In the genomic region with DNA sequence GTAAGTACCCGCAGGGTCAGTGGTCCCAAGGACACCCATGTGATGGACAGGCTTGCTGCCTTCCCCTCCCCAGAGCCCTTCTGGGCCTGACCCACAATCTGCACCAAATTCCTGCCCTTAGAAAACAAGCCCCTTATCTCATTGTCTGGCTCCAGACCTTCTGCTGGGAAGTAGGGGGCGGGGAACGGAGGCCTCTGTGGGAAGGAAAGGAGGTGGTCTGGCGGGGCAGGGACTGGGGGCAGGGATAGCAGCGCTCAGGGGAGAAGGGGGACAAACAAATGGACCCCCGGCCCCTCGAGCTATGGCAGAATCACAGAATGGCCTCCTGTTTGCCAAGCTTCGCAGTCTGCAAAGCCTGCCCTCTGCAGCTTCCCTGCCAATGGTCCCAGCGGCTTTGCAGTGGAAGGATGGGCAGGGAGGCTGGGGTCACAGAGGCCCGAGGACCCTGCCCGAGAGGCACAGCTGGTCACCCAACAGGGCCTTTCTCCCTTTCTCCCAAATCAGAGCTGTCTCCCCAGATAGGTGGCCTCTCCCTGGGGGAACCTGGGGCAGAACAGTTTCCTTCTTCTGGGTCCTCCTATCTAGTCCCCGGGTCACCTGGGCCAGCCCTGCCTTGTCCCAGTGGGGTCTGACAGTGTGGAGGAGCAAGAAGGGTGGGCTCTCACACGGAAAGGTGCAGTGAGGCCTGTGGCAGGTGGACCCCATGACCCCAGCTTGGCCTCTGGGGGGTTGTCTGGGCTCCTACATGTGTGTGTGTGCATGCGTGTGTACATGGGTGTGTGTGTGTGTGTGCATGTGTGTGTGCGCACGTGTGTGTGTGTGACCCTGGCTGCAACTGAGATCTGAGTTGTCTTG, we compare ENCODE assay signal across 16 cellular contexts. TPM values are rescaled to one million over a fixed set of nuclear protein-coding genes. Genes with fewer than 3 reads are reported as not detected.
DNase-seq lines count a peak whose midpoint lies in the region; ATAC-seq and TF ChIP-seq lines count a peak whose summit lies in the region.
"Had no signal": no experiment of that assay in that cellular context is flagged by ENCODE, and none has a peak within 500 bp of the region (broad histone marks: within the 10 kb centered on the region; RNA-seq: fewer than 3 reads in every experiment).

No MANE protein-coding gene starts in this region.

- no peaks in the 10 kb centered on the region for H3K36me3 ChIP-seq in CD8-positive, alpha-beta T cell (ENCODE audit: insufficient read depth, low read length)
- H3K36me3 ChIP-seq in KMS-11 (ENCODE audit: insufficient read depth) (no peaks in the 10 kb centered on the region), tibial artery (no peaks in the 10 kb centered on the region)

- no peak overlapping the region for H3K4me3 Mint-ChIP-seq in CD8-positive, alpha-beta T cell
- H3K4me3 Mint-ChIP-seq in endothelial cell (ENCODE audit: unreplicated experiment): peak overlapping the region; percentile 59
- peak overlapping the region; percentile 19 for H3K4me3 Mint-ChIP-seq in neural crest cell

- H3K27ac Mint-ChIP-seq in CD8-positive, alpha-beta T cell: peak overlapping the region; percentile 92
- H3K27ac Mint-ChIP-seq in endothelial cell (ENCODE audit: unreplicated experiment) (no peak overlapping the region), neural crest cell (ENCODE audit: unreplicated experiment) (no peak overlapping the region)

- DNase-seq in CD8-positive, alpha-beta T cell: no peak
- no peak for DNase-seq in endothelial cell (ENCODE audit: low spot score)
- DNase-seq in neural crest cell (ENCODE audit: low read depth, low spot score): no peak
- no peak for DNase-seq in NCI-H1436 (lab: John Stamatoyannopoulos, UW)
- no peak for DNase-seq in NK-92 treated with Interleukin-12 subunit alpha and Interleukin-12 subunit beta, amount 100 ng/mL, for 24 hours (lab: John Stamatoyannopoulos, UW)
- DNase-seq in tibial artery: no peak
- DNase-seq: dorsolateral prefrontal cortex, foreskin fibroblast, NCI-H510A had no signal

- H4K20me1 ChIP-seq in KMS-11 (ENCODE audit: insufficient read depth): no peaks in the 10 kb centered on the region

- intact Hi-C loops in CD8-positive, alpha-beta T cell (cut with DNase I, micrococcal nuclease): loop anchor here in 1 of 2 experiments (10.0 kb wide), 3 partner anchors 82 to 912 kb away; partner anchors contain the start of gene CYTH1
- intact Hi-C loops in tibial artery (cut with DNase I; ENCODE audit: low total_unique reads): loop anchor here (10.0 kb wide), 1 partner anchor 168 kb away; no protein-coding TSS in a partner anchor

- peak overlapping the region; percentile 84; the same call in 1 of the 2 replicates for H3K9ac ChIP-seq in KMS-11

- no peaks in the 10 kb centered on the region for H3K27me3 ChIP-seq in CD8-positive, alpha-beta T cell (ENCODE audit: insufficient read depth, low read length)
- H3K27me3 ChIP-seq in KMS-11 (ENCODE audit: insufficient read depth, low read depth): no peaks in the 10 kb centered on the region
- peaks cover 0 to 23% of the 10 kb centered on the region in 2 donors for H3K27me3 ChIP-seq in tibial artery
- H3K27me3 ChIP-seq: dorsolateral prefrontal cortex had no signal

- POLR2A ChIA-PET in CD8-positive, alpha-beta T cell (lab: Charles Lee): interaction anchor here (1.0 to 1.2 kb wide), 2 partner anchors 8 to 22 kb away, joined by 3 read pairs; no protein-coding TSS in a partner anchor

- H2AFZ ChIP-seq in KMS-11 (ENCODE audit: low read depth): no peak overlapping the region

- H3K4me1 ChIP-seq in CD8-positive, alpha-beta T cell (ENCODE audit: insufficient read depth, low read length): peaks cover 54% of the 10 kb centered on the region
- H3K4me1 ChIP-seq in KMS-11 (ENCODE audit: low read depth, poor library complexity, severe bottlenecking) (peaks cover 91% of the 10 kb centered on the region), tibial artery (peaks cover 0 to 8% (median 2%) of the 10 kb centered on the region in 4 donors)

- H3K9me3 ChIP-seq in CD8-positive, alpha-beta T cell (ENCODE audit: low read length): no peaks in the 10 kb centered on the region
- H3K9me3 ChIP-seq in tibial artery: no peaks in the 10 kb centered on the region

- no peaks in the 10 kb centered on the region for H3K27me3 Mint-ChIP-seq in CD8-positive, alpha-beta T cell (ENCODE audit: low read depth)
- H3K27me3 Mint-ChIP-seq in endothelial cell (ENCODE audit: unreplicated experiment): peaks cover 26% of the 10 kb centered on the region
- no peaks in the 10 kb centered on the region for H3K27me3 Mint-ChIP-seq in neural crest cell (ENCODE audit: low read depth)

- no peak overlapping the region for H3K27ac ChIP-seq in CD8-positive, alpha-beta T cell (ENCODE audit: low read depth, low read length)
- H3K27ac ChIP-seq in KMS-11 (peak overlapping the region; percentile 95), tibial artery (no peak overlapping the region)
- H3K27ac ChIP-seq: dorsolateral prefrontal cortex, VCaP had no signal

- no peaks in the 10 kb centered on the region for H3K36me3 Mint-ChIP-seq in CD8-positive, alpha-beta T cell
- H3K36me3 Mint-ChIP-seq in endothelial cell (ENCODE audit: low read depth, unreplicated experiment) (no peaks in the 10 kb centered on the region), neural crest cell (ENCODE audit: low read depth) (no peaks in the 10 kb centered on the region)
- H3K36me3 Mint-ChIP-seq: natural killer cell treated with Interleukin-12 subunit alpha and Interleukin-12 subunit beta and Interleukin-15 and Interleukin-18, amount 100 ng/mL, for 72 hours had no signal

- H3K4me3 ChIP-seq in CD8-positive, alpha-beta T cell (ENCODE audit: low read depth, low read length): no peak overlapping the region
- no peak overlapping the region for H3K4me3 ChIP-seq in KMS-11 (IDR thresholded peaks at IDR 0.05; ENCODE audit: insufficient read depth, low read depth, low read length)
- no peak overlapping the region for H3K4me3 ChIP-seq in tibial artery
- H3K4me3 ChIP-seq: dorsolateral prefrontal cortex had no signal

- no peak for ATAC-seq in CD8-positive, alpha-beta T cell
- ATAC-seq: natural killer cell treated with Interleukin-12 subunit alpha and Interleukin-12 subunit beta and Interleukin-15 and Interleukin-18, amount 100 ng/mL, for 72 hours had no signal

- H3K9me3 Mint-ChIP-seq in CD8-positive, alpha-beta T cell: no peaks in the 10 kb centered on the region
- no peaks in the 10 kb centered on the region for H3K9me3 Mint-ChIP-seq in endothelial cell (ENCODE audit: unreplicated experiment)
- no peaks in the 10 kb centered on the region for H3K9me3 Mint-ChIP-seq in neural crest cell
- H3K9me3 Mint-ChIP-seq: natural killer cell treated with Interleukin-12 subunit alpha and Interleukin-12 subunit beta and Interleukin-15 and Interleukin-18, amount 100 ng/mL, for 72 hours had no signal

- H3K79me2 ChIP-seq in KMS-11 (ENCODE audit: insufficient read depth, low read depth): 0 out of 2 replicates have a peak, but pooled peaks cover 6% of the 10 kb centered on the region

- H3K4me2 ChIP-seq in KMS-11: peak overlapping the region; percentile 87; the same call in 1 of the 2 replicates

- H3K4me1 Mint-ChIP-seq in CD8-positive, alpha-beta T cell (ENCODE audit: low read depth): peaks cover 66% of the 10 kb centered on the region
- H3K4me1 Mint-ChIP-seq in endothelial cell (ENCODE audit: unreplicated experiment) (peaks cover 39% of the 10 kb centered on the region), neural crest cell (peaks cover 27% of the 10 kb centered on the region)

- no peak for TF ChIP-seq CTCF in CD8-positive, alpha-beta T cell (IDR thresholded peaks at IDR 0.05)
- TF ChIP-seq CTCF in KMS-11 (conservative IDR thresholded peaks at IDR 0.05; ENCODE audit: low read depth, low read length) (no peak), endothelial cell (IDR thresholded peaks at IDR 0.05; ENCODE audit: unreplicated experiment) (no peak), neural crest cell (conservative IDR thresholded peaks at IDR 0.05) (no peak), tibial artery (IDR thresholded peaks at IDR 0.05) (no peak)

- CTCF ChIA-PET in CD8-positive, alpha-beta T cell (lab: Charles Lee): interaction anchor here (0.8 to 1.9 kb wide), 2 partner anchors 14 to 31 kb away, joined by 4 to 5 read pairs; no protein-coding TSS in a partner anchor

RNA-seq across cellular contexts. Expression of gene TMEM235, which starts 25.5 kb away (rescaled TPM):
- not detected for total RNA-seq in CD8-positive, alpha-beta T cell
- total RNA-seq in endothelial cell (ENCODE audit: unreplicated experiment) (21.1 TPM), neural crest cell (not detected in 2 replicates)
- total RNA-seq: aorta; Calu3; natural killer cell treated with Interleukin-12 subunit alpha and Interleukin-12 subunit beta and Interleukin-15 and Interleukin-18, amount 100 ng/mL, for 72 hours; skeletal muscle tissue; subcutaneous adipose tissue had no signal

RNA-seq across cellular contexts. Expression of gene BIRC5, which starts 42.9 kb away (rescaled TPM):
- total RNA-seq in CD8-positive, alpha-beta T cell: under 1 TPM; 0.17 to 0.41 TPM
- total RNA-seq in endothelial cell (ENCODE audit: unreplicated experiment): 22.0 TPM
- 123 and 134 TPM in 2 replicates for total RNA-seq in neural crest cell

Comparison
In these comparisons a context has a peak if more than half of its experiments do, and no peak if none do; other contexts are left out.
1. RNA of gene TMEM235, which starts 25.5 kb away (total RNA-seq): 21.1 TPM in endothelial cell (single experiment); not detected in CD8-positive, alpha-beta T cell and not detected in neural crest cell; every median in the first group is over 10 times any median in the second.
2. RNA of gene BIRC5, which starts 42.9 kb away (total RNA-seq): 123 to 134 TPM in neural crest cell and 22.0 TPM in endothelial cell (single experiment); 0.17 to 0.41 TPM in CD8-positive, alpha-beta T cell; every median in the first group is over 10 times any median in the second.